Comparison of ENCODE assay signal across 32 cellular contexts in genomic region chr6:148152244-148152643, GRCh38.
"Had no signal": no experiment of that assay in that cellular context is flagged by ENCODE, and none has a peak within 500 bp of the region (broad histone marks: within the 10 kb centered on the region; RNA-seq: fewer than 3 reads in every experiment).

No MANE protein-coding gene starts in this region.

- H3K4me3 Mint-ChIP-seq: activated T-cell treated with anti-CD3 and anti-CD28 coated beads, Interleukin-2, amount 50 U/mL, for 72 hours; natural killer cell treated with Interleukin-12 subunit alpha and Interleukin-12 subunit beta and Interleukin-15 and Interleukin-18, amount 100 ng/mL, for 72 hours; stimulated activated memory B cell treated with anti-CD40 and anti-IgM and Interleukin-4, amounts not matched to agents 10 μg/mL and 1 μg/mL and 100 μg/mL, for 72 hours; stimulated activated naive CD8-positive, alpha-beta T cell treated with anti-CD3 and anti-CD28 coated beads, Interleukin-15, amount 100 ng/mL, for 72 hours had no signal

- H3K36me3 Mint-ChIP-seq: activated naive CD4-positive, alpha-beta T cell treated with anti-CD3 and anti-CD28 coated beads, Interleukin-2, amount 50 U/mL, for 72 hours; natural killer cell treated with Interleukin-12 subunit alpha and Interleukin-12 subunit beta and Interleukin-15 and Interleukin-18, amount 100 ng/mL, for 72 hours; stimulated activated memory B cell treated with anti-CD40 and anti-IgM and Interleukin-4, amounts not matched to agents 10 μg/mL and 1 μg/mL and 100 μg/mL, for 72 hours had no signal

- H3K4me2 ChIP-seq: smooth muscle cell had no signal

- H3K27ac Mint-ChIP-seq: activated naive CD4-positive, alpha-beta T cell treated with anti-CD3 and anti-CD28 coated beads, Interleukin-2, amount 50 U/mL, for 72 hours; activated T-cell treated with anti-CD3 and anti-CD28 coated beads, Interleukin-2, amount 50 U/mL, for 72 hours; natural killer cell treated with Interleukin-12 subunit alpha and Interleukin-12 subunit beta and Interleukin-15 and Interleukin-18, amount 100 ng/mL, for 72 hours; progenitor cell of endocrine pancreas; stimulated activated memory B cell treated with anti-CD40 and anti-IgM and Interleukin-4, amounts not matched to agents 10 μg/mL and 1 μg/mL and 100 μg/mL, for 72 hours; stimulated activated naive CD8-positive, alpha-beta T cell treated with anti-CD3 and anti-CD28 coated beads, Interleukin-15, amount 100 ng/mL, for 72 hours had no signal

- H3K27me3 Mint-ChIP-seq: progenitor cell of endocrine pancreas had no signal

- ATAC-seq: activated naive CD4-positive, alpha-beta T cell treated with anti-CD3 and anti-CD28 coated beads, Interleukin-2, amount 50 U/mL, for 72 hours; activated T-cell treated with anti-CD3 and anti-CD28 coated beads, Interleukin-2, amount 50 U/mL, for 72 hours; heart right ventricle; left lung; lower lobe of right lung; natural killer cell treated with Interleukin-12 subunit alpha and Interleukin-12 subunit beta and Interleukin-15 and Interleukin-18, amount 100 ng/mL, for 72 hours; sciatic nerve; stimulated activated memory B cell treated with anti-CD40 and anti-IgM and Interleukin-4, amounts not matched to agents 10 μg/mL and 1 μg/mL and 100 μg/mL, for 72 hours; stimulated activated naive CD8-positive, alpha-beta T cell treated with anti-CD3 and anti-CD28 coated beads, Interleukin-15, amount 100 ng/mL, for 72 hours had no signal

- H3K36me3 ChIP-seq: colonic mucosa, esophagus squamous epithelium, heart right ventricle, left lung, lower lobe of right lung, ovary, upper lobe of left lung, vagina had no signal

- H3K4me1 Mint-ChIP-seq: stimulated activated memory B cell treated with anti-CD40 and anti-IgM and Interleukin-4, amounts not matched to agents 10 μg/mL and 1 μg/mL and 100 μg/mL, for 72 hours had no signal

- H3K9me3 Mint-ChIP-seq: activated naive CD4-positive, alpha-beta T cell treated with anti-CD3 and anti-CD28 coated beads, Interleukin-2, amount 50 U/mL, for 72 hours; activated T-cell treated with anti-CD3 and anti-CD28 coated beads, Interleukin-2, amount 50 U/mL, for 72 hours; natural killer cell treated with Interleukin-12 subunit alpha and Interleukin-12 subunit beta and Interleukin-15 and Interleukin-18, amount 100 ng/mL, for 72 hours; stimulated activated memory B cell treated with anti-CD40 and anti-IgM and Interleukin-4, amounts not matched to agents 10 μg/mL and 1 μg/mL and 100 μg/mL, for 72 hours had no signal

- H3K27ac ChIP-seq: colonic mucosa, epithelial cell of prostate, esophagus squamous epithelium, heart right ventricle, left lung, lower lobe of right lung, ovary, upper lobe of left lung, vagina, VCaP had no signal

- H3K27me3 ChIP-seq: colonic mucosa, heart right ventricle, left lung, ovary, upper lobe of left lung, vagina had no signal

- H3K4me3 ChIP-seq: colonic mucosa, esophagus squamous epithelium, heart right ventricle, left lung, lower lobe of right lung, ovary, smooth muscle cell, upper lobe of left lung, vagina had no signal

- DNase-seq: activated CD4-positive, alpha-beta T cell treated with anti-CD3 and anti-CD28 coated beads for 4 hours; activated CD4-positive, alpha-beta T cell treated with anti-CD3 and anti-CD28 coated beads, Interleukin-2, amount 50 U/mL, for 4 hours; activated naive CD4-positive, alpha-beta T cell; activated T-cell treated with anti-CD3 and anti-CD28 coated beads for 4 hours; activated T-cell treated with anti-CD3 and anti-CD28 coated beads, Interleukin-2, amount 50 U/mL, for 72 hours; cerebellar nuclear complex; colonic mucosa; effector CD8-positive, alpha-beta T cell; esophagus squamous epithelium; foreskin melanocyte; heart right ventricle; left lung; lower lobe of right lung; mesenchymal stem cell; ovary; stimulated activated CD4-positive, alpha-beta T cell treated with anti-CD3 and anti-CD28 coated beads, Interleukin-1b, Interleukin-23, amount 100 ng/mL, for 48 hours; stimulated activated CD4-positive, alpha-beta T cell treated with anti-CD3 and anti-CD28 coated beads, Interleukin-4, amount 100 ng/mL, for 4 hours; stimulated activated CD8-positive, alpha-beta memory T cell treated with anti-CD3 and anti-CD28 coated beads, Interleukin-4, amount 100 ng/mL, for 48 hours; stimulated activated naive CD8-positive, alpha-beta T cell treated with anti-CD3 and anti-CD28 coated beads, Interleukin-15, amount 100 ng/mL, for 72 hours; substantia nigra; upper lobe of left lung had no signal

- H3K4me1 ChIP-seq: colonic mucosa, esophagus squamous epithelium, heart right ventricle, left lung, lower lobe of right lung, upper lobe of left lung, vagina had no signal

- H3K9me3 ChIP-seq: colonic mucosa, esophagus squamous epithelium, heart right ventricle, left lung, lower lobe of right lung, ovary, upper lobe of left lung, vagina had no signal

- FAIRE-seq: endometrium, TTC549 had no signal
